Comparison of ENCODE assay signal across 25 cellular contexts in genomic region chr5:141904551-141904950, GRCh38. TPM values are rescaled to one million over a fixed set of nuclear protein-coding genes. Genes with fewer than 3 reads are reported as not detected.
"Had no signal": no experiment of that assay in that cellular context is flagged by ENCODE, and none has a peak within 500 bp of the region (broad histone marks: within the 10 kb centered on the region; RNA-seq: fewer than 3 reads in every experiment).

No MANE protein-coding gene starts in this region.

- ATAC-seq: HepG2 had no signal

- H3K27me3 ChIP-seq: MG63 had no signal

- H3K4me3 ChIP-seq: MG63, SJSA1, SK-N-MC had no signal

- FAIRE-seq: HepG2, RCC 7860 had no signal

- H3K36me3 ChIP-seq: MG63, SJSA1 had no signal

- H3K4me1 ChIP-seq: SJSA1 had no signal

- H3K27ac ChIP-seq: SJSA1, SK-N-MC had no signal

- DNase-seq: IMR-90, Karpas-422, KG1, MG63, NCI-H1092, NCI-H1105 treated with DMSO at 0.1 percent for 48 hours, NCI-H1417 treated with DMSO at 0.1 percent for 48 hours, NCI-H146, NCI-H187, NCI-H2029, NCI-H2081 treated with DMSO at 0.1 percent for 48 hours, NCI-H2171, NCI-H226, NCI-H446, NCI-H510A, NCI-H524 treated with DMSO at 0.1 percent for 48 hours, NCI-H69, NCI-H774, Right ventricle myocardium superior, RPMI8226, SIG-M5 had no signal

RNA-seq across cellular contexts. Expression of gene PCDH12, which starts 53.5 kb away (rescaled TPM):
- total RNA-seq: HepG2, SJSA1 had no signal
- polyA plus RNA-seq: HepG2 had no signal
